ENCODE assay signal across 27 cellular contexts in the genomic region with DNA sequence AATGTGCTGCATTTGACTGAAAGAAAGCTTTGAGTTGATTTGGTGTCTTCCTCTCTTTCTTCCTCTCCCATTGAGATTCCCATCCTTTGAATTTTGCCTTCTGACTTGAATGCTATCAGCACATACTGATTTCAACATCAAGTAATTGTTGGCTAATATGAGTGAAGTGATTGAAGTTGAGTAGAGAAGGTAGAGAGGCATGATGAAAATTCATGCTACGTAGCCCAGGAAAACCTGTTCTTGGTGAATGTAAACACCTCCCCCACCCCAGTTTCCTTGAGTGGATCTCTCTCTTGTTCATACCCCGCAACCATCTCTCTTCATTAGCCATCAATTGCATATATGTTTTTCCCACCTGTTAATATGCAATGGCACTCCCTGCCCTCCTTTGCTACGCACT.
"Had no signal": no experiment of that assay in that cellular context is flagged by ENCODE, and none has a peak within 500 bp of the region (broad histone marks: within the 10 kb centered on the region; RNA-seq: fewer than 3 reads in every experiment).

No MANE protein-coding gene starts in this region.

- H3K4me1 ChIP-seq: stomach, suprapubic skin, testis, thyroid gland, tibial artery, tibial nerve, transverse colon, upper lobe of left lung, uterus, vagina had no signal

- H3K9me3 ChIP-seq: stomach, suprapubic skin, testis, thoracic aorta, thyroid gland, tibial artery, tibial nerve, transverse colon, upper lobe of left lung, uterus, vagina had no signal

- ATAC-seq: stimulated activated effector memory CD8-positive, alpha-beta T cell treated with anti-CD3 and anti-CD28 coated beads, Interleukin-12 subunit alpha, Interleukin-12 subunit beta, amount 100 ng/mL, for 72 hours; stimulated activated memory B cell treated with anti-CD40 and anti-IgM and Interleukin-4, amounts not matched to agents 10 μg/mL and 1 μg/mL and 100 μg/mL, for 72 hours; stimulated activated naive B cell treated with anti-CD40 and anti-IgM and Interleukin-4, amounts not matched to agents 10 μg/mL and 1 μg/mL and 100 μg/mL, for 72 hours; stimulated activated naive CD8-positive, alpha-beta T cell treated with anti-CD3 and anti-CD28 coated beads, Interleukin-15, amount 100 ng/mL, for 72 hours; stimulated activated naive CD8-positive, alpha-beta T cell treated with anti-CD3 and anti-CD28 coated beads, Interleukin-15, Interleukin-2, amounts not matched to agents 100 U/mL and 50 U/mL, for 24 hours had no signal

- H3K9me3 Mint-ChIP-seq: stimulated activated effector memory CD8-positive, alpha-beta T cell treated with anti-CD3 and anti-CD28 coated beads, Interleukin-12 subunit alpha, Interleukin-12 subunit beta, amount 100 ng/mL, for 72 hours; stimulated activated naive CD8-positive, alpha-beta T cell treated with anti-CD3 and anti-CD28 coated beads, Interleukin-15, Interleukin-2, amounts not matched to agents 100 ng/mL and 50 ng/mL, for 24 hours; type B pancreatic cell had no signal

- H3K36me3 Mint-ChIP-seq: stimulated activated effector memory CD8-positive, alpha-beta T cell treated with anti-CD3 and anti-CD28 coated beads, Interleukin-12 subunit alpha, Interleukin-12 subunit beta, amount 100 ng/mL, for 72 hours; stimulated activated memory B cell treated with anti-CD40 and anti-IgM and Interleukin-4, amounts not matched to agents 10 μg/mL and 1 μg/mL and 100 μg/mL, for 72 hours had no signal

- H3K4me1 Mint-ChIP-seq: stimulated activated effector memory CD8-positive, alpha-beta T cell treated with anti-CD3 and anti-CD28 coated beads, Interleukin-12 subunit alpha, Interleukin-12 subunit beta, amount 100 ng/mL, for 72 hours; stimulated activated memory B cell treated with anti-CD40 and anti-IgM and Interleukin-4, amounts not matched to agents 10 μg/mL and 1 μg/mL and 100 μg/mL, for 72 hours; stimulated activated naive B cell treated with anti-CD40 and anti-IgM and Interleukin-4, amounts not matched to agents 10 μg/mL and 1 μg/mL and 100 μg/mL, for 72 hours; stimulated activated naive CD8-positive, alpha-beta T cell treated with anti-CD3 and anti-CD28 coated beads, Interleukin-15, amount 100 ng/mL, for 72 hours had no signal

- H3K27ac Mint-ChIP-seq: stimulated activated effector memory CD8-positive, alpha-beta T cell treated with anti-CD3 and anti-CD28 coated beads, Interleukin-12 subunit alpha, Interleukin-12 subunit beta, amount 100 ng/mL, for 72 hours; stimulated activated memory B cell treated with anti-CD40 and anti-IgM and Interleukin-4, amounts not matched to agents 10 μg/mL and 1 μg/mL and 100 μg/mL, for 72 hours; stimulated activated naive B cell treated with anti-CD40 and anti-IgM and Interleukin-4, amounts not matched to agents 10 μg/mL and 1 μg/mL and 100 μg/mL, for 72 hours; stimulated activated naive CD8-positive, alpha-beta T cell treated with anti-CD3 and anti-CD28 coated beads, Interleukin-15, amount 100 ng/mL, for 72 hours; stimulated activated naive CD8-positive, alpha-beta T cell treated with anti-CD3 and anti-CD28 coated beads, Interleukin-15, Interleukin-2, amounts not matched to agents 100 ng/mL and 50 ng/mL, for 24 hours; type B pancreatic cell had no signal

- H3K4me3 ChIP-seq: stomach, suprapubic skin, testis, thoracic aorta, thyroid gland, tibial artery, tibial nerve, transverse colon, upper lobe of left lung, uterus, vagina had no signal

- H3K4me3 Mint-ChIP-seq: stimulated activated effector memory CD8-positive, alpha-beta T cell treated with anti-CD3 and anti-CD28 coated beads, Interleukin-12 subunit alpha, Interleukin-12 subunit beta, amount 100 ng/mL, for 72 hours; stimulated activated memory B cell treated with anti-CD40 and anti-IgM and Interleukin-4, amounts not matched to agents 10 μg/mL and 1 μg/mL and 100 μg/mL, for 72 hours; stimulated activated naive B cell treated with anti-CD40 and anti-IgM and Interleukin-4, amounts not matched to agents 10 μg/mL and 1 μg/mL and 100 μg/mL, for 72 hours; stimulated activated naive CD8-positive, alpha-beta T cell treated with anti-CD3 and anti-CD28 coated beads, Interleukin-15, amount 100 ng/mL, for 72 hours; stimulated activated naive CD8-positive, alpha-beta T cell treated with anti-CD3 and anti-CD28 coated beads, Interleukin-15, Interleukin-2, amounts not matched to agents 100 ng/mL and 50 ng/mL, for 24 hours; type B pancreatic cell had no signal

- DNase-seq: stimulated activated CD4-positive, alpha-beta T cell treated with anti-CD3 and anti-CD28 coated beads, Interleukin-2, amount 100 ng/mL, for 24 hours; stimulated activated CD4-positive, alpha-beta T cell treated with anti-CD3 and anti-CD28 coated beads, Interleukin-2, amount 100 ng/mL, for 48 hours; stimulated activated CD4-positive, alpha-beta T cell treated with anti-CD3 and anti-CD28 coated beads, Interleukin-4, amount 100 ng/mL, for 1 hour; stimulated activated CD4-positive, alpha-beta T cell treated with anti-CD3 and anti-CD28 coated beads, Interleukin-4, amount 100 ng/mL, for 24 hours; stimulated activated CD4-positive, alpha-beta T cell treated with anti-CD3 and anti-CD28 coated beads, Interleukin-4, amount 100 ng/mL, for 4 hours; stimulated activated CD8-positive, alpha-beta memory T cell treated with anti-CD3 and anti-CD28 coated beads, Interleukin-4, amount 100 ng/mL, for 48 hours; stimulated activated naive B cell treated with anti-CD40 and anti-IgM and Interleukin-4, amounts not matched to agents 10 μg/mL and 1 μg/mL and 100 μg/mL, for 72 hours; stimulated activated naive CD4-positive, alpha-beta T cell; stimulated activated naive CD4-positive, alpha-beta T cell treated with Interleukin-2 at 50 U/mL for 16 hours; stimulated activated naive CD8-positive, alpha-beta T cell treated with anti-CD3 and anti-CD28 coated beads, Interleukin-15, amount 100 ng/mL, for 72 hours; stimulated activated naive CD8-positive, alpha-beta T cell treated with anti-CD3 and anti-CD28 coated beads, Interleukin-15, Interleukin-2, amounts not matched to agents 100 U/mL and 50 U/mL, for 24 hours; stomach; substantia nigra; testis; thyroid gland; tibial artery; transverse colon; upper lobe of left lung; uterus had no signal

- H3K27ac ChIP-seq: stomach, suprapubic skin, testis, thoracic aorta, thyroid gland, tibial artery, tibial nerve, transverse colon, upper lobe of left lung, uterus, vagina had no signal

- H3K27me3 ChIP-seq: testis, thyroid gland, tibial nerve, upper lobe of left lung, uterus, vagina had no signal

- H3K36me3 ChIP-seq: stomach, suprapubic skin, thoracic aorta, thyroid gland, tibial artery, tibial nerve, transverse colon, upper lobe of left lung, uterus, vagina had no signal
